In genomic region chr9:6681957-6682501, GRCh38 we compare ENCODE assay signal across 8 cellular contexts. TPM values are rescaled to one million over a fixed set of nuclear protein-coding genes. Genes with fewer than 3 reads are reported as not detected.
DNase-seq lines count a peak whose midpoint lies in the region; ATAC-seq and TF ChIP-seq lines count a peak whose summit lies in the region.

No MANE protein-coding gene starts in this region.

- no peak for DNase-seq in A673 (ENCODE audit: low spot score)
- no peak for DNase-seq in MCF 10A (ENCODE audit: unreplicated experiment)
- DNase-seq in mesendoderm = no peak
- peak in 1 of 2 donors; percentile 15 for DNase-seq in uterus
- no peak for DNase-seq in NCI-H1436 (lab: John Stamatoyannopoulos, UW)
- DNase-seq in germinal center (ENCODE audit: low spot score) = no peak

- CTCF ChIA-PET in A673 (lab: Charles Lee) = interaction anchor here (1.2 kb wide), 1 partner anchor 627 kb away, joined by 3 read pairs; no protein-coding TSS in a partner anchor
- CTCF ChIA-PET in MCF 10A (lab: Yijun Ruan, JAX) = interaction anchor here (0.6 to 1.2 kb wide), 7 partner anchors 10 to 327 kb away, joined by 3 to 8 read pairs (median 3); no protein-coding TSS in a partner anchor

- peak overlapping the region; percentile 92 for H3K4me3 Mint-ChIP-seq in MCF 10A (ENCODE audit: unreplicated experiment)

- no peaks in the 10 kb centered on the region for H3K36me3 ChIP-seq in A673 (ENCODE audit: insufficient read depth, low read length, poor library complexity, severe bottlenecking)
- 0 out of 2 replicates have a peak, but pooled peaks cover 3% of the 10 kb centered on the region for H3K36me3 ChIP-seq in HUES6 (ENCODE audit: control insufficient read depth, insufficient read depth, low read length)
- no peaks in the 10 kb centered on the region for H3K36me3 ChIP-seq in mesendoderm (ENCODE audit: control insufficient read depth, insufficient read depth, low read length)
- no peaks in the 10 kb centered on the region for H3K36me3 ChIP-seq in uterus

- H3K4ac ChIP-seq in mesendoderm (ENCODE audit: low read depth, low read length) = peak overlapping the region; percentile 77

- H3K9me3 ChIP-seq in A673 (ENCODE audit: low read depth, low read length, poor library complexity, severe bottlenecking) = no peaks in the 10 kb centered on the region
- H3K9me3 ChIP-seq in HUES6 (ENCODE audit: control insufficient read depth, insufficient read depth, low read depth, low read length) = no peaks in the 10 kb centered on the region
- H3K9me3 ChIP-seq in uterus = no peaks in the 10 kb centered on the region

- H3K23ac ChIP-seq in mesendoderm (ENCODE audit: low read length) = no peak overlapping the region

- no peaks in the 10 kb centered on the region for H3K9me3 Mint-ChIP-seq in MCF 10A (ENCODE audit: unreplicated experiment)

- TF ChIP-seq POLR2A in uterus (IDR thresholded peaks at IDR 0.05) = no peak

- POLR2A ChIA-PET in A673 (lab: Charles Lee; ENCODE audit: low non-redundant PET) (interaction anchor here (0.7 kb wide), 1 partner anchor 21 kb away, joined by 14 read pairs; no protein-coding TSS in a partner anchor), MCF 10A (lab: Yijun Ruan, JAX) (interaction anchor here (0.6 to 3.2 kb wide), 13 partner anchors 10 to 904 kb away, joined by 3 to 48 read pairs (median 4); partner anchors contain the start of genes GLDC and KDM4C)

- no peak overlapping the region for H2BK15ac ChIP-seq in mesendoderm (replicated peaks; ENCODE audit: low read depth)

- H3K27me3 Mint-ChIP-seq in MCF 10A (ENCODE audit: insufficient read depth, unreplicated experiment) = no peaks in the 10 kb centered on the region

- H2AK5ac ChIP-seq in mesendoderm (ENCODE audit: low read length) = no peak overlapping the region

- no TSS peak for BruUV-seq in A673 (replicated peaks; lab: Mats Ljungman, UMichigan)
- BruUV-seq in MCF 10A (replicated peaks; lab: Mats Ljungman, UMichigan) = no TSS peak

- H3K18ac ChIP-seq in mesendoderm (ENCODE audit: low read length) = peak overlapping the region; percentile 91

- no peak overlapping the region for H2BK120ac ChIP-seq in mesendoderm (ENCODE audit: low read depth, low read length)

- TF ChIP-seq CTCF in A673 (conservative IDR thresholded peaks at IDR 0.05; ENCODE audit: low read depth, low read length) = no peak
- TF ChIP-seq CTCF in MCF 10A (IDR thresholded peaks at IDR 0.05; ENCODE audit: unreplicated experiment) = no peak
- no peak for TF ChIP-seq CTCF in uterus (IDR thresholded peaks at IDR 0.05)

- H3K4me2 ChIP-seq in mesendoderm (ENCODE audit: low read length) = peak overlapping the region; percentile 39

- H3K36me3 Mint-ChIP-seq in MCF 10A (ENCODE audit: insufficient read depth, unreplicated experiment) = peaks cover 22% of the 10 kb centered on the region

- H3K27me3 ChIP-seq in A673 (replicated peaks; ENCODE audit: insufficient read depth, low read depth, low read length, poor library complexity) (no peaks in the 10 kb centered on the region), HUES6 (ENCODE audit: control insufficient read depth, insufficient read depth, low read length) (no peaks in the 10 kb centered on the region), mesendoderm (ENCODE audit: insufficient read depth, low read length, poor library complexity) (no peaks in the 10 kb centered on the region), uterus (no peaks in the 10 kb centered on the region)

- WGBS in mesendoderm (ENCODE audit: extremely low coverage, insufficient coverage, low lambda C conversion rate) = no CpG with 5 or more reads among the region's 15 CpGs

- H3K9ac ChIP-seq in HUES6 (ENCODE audit: low read length) (peak overlapping the region; percentile 99), mesendoderm (ENCODE audit: low read length) (peak overlapping the region; percentile 80)

- peaks cover 2% of the 10 kb centered on the region for H3K79me2 ChIP-seq in mesendoderm (ENCODE audit: control insufficient read depth, insufficient read depth, low read length)

- peak overlapping the region; percentile 43 for H2BK5ac ChIP-seq in mesendoderm (ENCODE audit: low read length)

- H3K4me1 ChIP-seq in A673 (ENCODE audit: insufficient read depth, low read length, poor library complexity, severe bottlenecking) = no peaks in the 10 kb centered on the region
- peaks cover 3% of the 10 kb centered on the region; the same call in 1 of the 2 replicates for H3K4me1 ChIP-seq in HUES6 (ENCODE audit: control insufficient read depth, insufficient read depth, low read length)
- no peaks in the 10 kb centered on the region for H3K4me1 ChIP-seq in mesendoderm (ENCODE audit: control insufficient read depth, low read depth, low read length)
- no peaks in the 10 kb centered on the region for H3K4me1 ChIP-seq in uterus

- H3K79me1 ChIP-seq in mesendoderm (ENCODE audit: low read length) = peaks cover 1% of the 10 kb centered on the region

- H3K27ac Mint-ChIP-seq in MCF 10A (ENCODE audit: low read depth, unreplicated experiment) = peak overlapping the region; percentile 98

- H3K4me1 Mint-ChIP-seq in MCF 10A (ENCODE audit: insufficient read depth, unreplicated experiment) = peaks cover 17% of the 10 kb centered on the region

- intact Hi-C loops in A673 (cut with micrococcal nuclease; ENCODE audit: unreplicated experiment) (loop anchor here (2.0 to 5.0 kb wide), 2 partner anchors 75 to 270 kb away; partner anchors contain the start of genes KDM4C and UHRF2), MCF 10A (cut with micrococcal nuclease) (loop anchor here (2.0 to 5.0 kb wide), 2 partner anchors 77 to 270 kb away; partner anchors contain the start of gene UHRF2), uterus (cut with DNase I; ENCODE audit: low total_unique reads) (no loop called here)

- H3K4me3 ChIP-seq in A673 (ENCODE audit: low read depth, low read length, poor library complexity, severe bottlenecking) = peak overlapping the region; percentile 60
- H3K4me3 ChIP-seq in HUES6 (ENCODE audit: low read depth, low read length) = peak overlapping the region; percentile 94
- H3K4me3 ChIP-seq in mesendoderm (ENCODE audit: low read length) = peak overlapping the region; percentile 42
- H3K4me3 ChIP-seq in uterus = peak overlapping the region; percentile 62 to 64

- H3K56ac ChIP-seq in mesendoderm (ENCODE audit: low read length) = peak overlapping the region; percentile 92

- H4K5ac ChIP-seq in mesendoderm (ENCODE audit: low read length) = no peak overlapping the region

- no peak for ATAC-seq in GM19328 (IDR thresholded peaks at IDR 0.05; ENCODE audit: unreplicated experiment)

- peak overlapping the region; percentile 96 for H3K27ac ChIP-seq in A673 (ENCODE audit: low read depth, low read length, poor library complexity, severe bottlenecking)
- peak overlapping the region; percentile 98 for H3K27ac ChIP-seq in HUES6 (ENCODE audit: low read depth, low read length)
- peak overlapping the region; percentile 96 for H3K27ac ChIP-seq in mesendoderm (ENCODE audit: low read depth, low read length)
- H3K27ac ChIP-seq in uterus = peak overlapping the region; percentile 94

- H4K8ac ChIP-seq in mesendoderm (ENCODE audit: low read depth, low read length) = peak overlapping the region; percentile 97

RNA-seq across cellular contexts. Expression of gene GLDC, which starts 36.5 kb away (rescaled TPM):
- 0.32 and 1.4 TPM in 2 replicates for total RNA-seq in A673 (2021)
- total RNA-seq in MCF 10A (2022) = 2.9 and 3.3 TPM in 2 replicates
- polyA plus RNA-seq in mesendoderm (2013, experiment 1 of 2) = 39.5 TPM
- polyA plus RNA-seq in mesendoderm (2013, experiment 2 of 2) = 39.3 TPM
- total RNA-seq in uterus = 1 to 10 TPM in 1 of 4 donors, under 1 TPM in 2, not detected in 1; 0.26 to 8.4 (median 0.79) TPM

Comparison
In these comparisons a context has a peak if more than half of its experiments do, and no peak if none do; other contexts are left out.
1. H3K4me3 ChIP-seq: peak in every context shown above with its lines; median percentile 94 in HUES6; 63 in uterus; 60 in A673; 42 in mesendoderm.